Comparison of ENCODE assay signal across 10 cellular contexts in genomic region chr14:76917158-76917596, GRCh38.
A peak's percentile ranks its signal among the peaks of the same experiment; 100 is the strongest.
DNase-seq lines count a peak whose midpoint lies in the region; ATAC-seq and TF ChIP-seq lines count a peak whose summit lies in the region.
"Had no signal": no experiment of that assay in that cellular context is flagged by ENCODE, and none has a peak within 500 bp of the region (broad histone marks: within the 10 kb centered on the region; RNA-seq: fewer than 3 reads in every experiment).

No MANE protein-coding gene starts in this region.

- BruUV-seq in MCF 10A (replicated peaks; lab: Mats Ljungman, UMichigan): no TSS peak

- CTCF ChIA-PET in MCF 10A (lab: Yijun Ruan, JAX): interaction anchor here (0.6 to 13.5 kb wide), 37 partner anchors 13 to 290 kb away, joined by 3 to 496 read pairs (median 5); no protein-coding TSS in a partner anchor

- POLR2A ChIA-PET in MCF 10A (lab: Yijun Ruan, JAX): interaction anchor here (1.2 to 6.5 kb wide), 15 partner anchors 12 to 205 kb away, joined by 3 to 257 read pairs (median 25); partner anchors contain the start of genes CIPC and IRF2BPL

- peaks cover 36% of the 10 kb centered on the region for H3K4me1 Mint-ChIP-seq in MCF 10A (ENCODE audit: insufficient read depth, unreplicated experiment)
- H3K4me1 Mint-ChIP-seq in type B pancreatic cell (ENCODE audit: unreplicated experiment): peaks cover 74% of the 10 kb centered on the region

- peak; percentile 56 for TF ChIP-seq CTCF in MCF 10A (IDR thresholded peaks at IDR 0.05; ENCODE audit: unreplicated experiment)
- TF ChIP-seq CTCF in type B pancreatic cell (conservative IDR thresholded peaks at IDR 0.05): peak; percentile 80

- no peak for ATAC-seq in GM21786 (IDR thresholded peaks at IDR 0.05; ENCODE audit: unreplicated experiment)

- intact Hi-C loops in MCF 10A (cut with micrococcal nuclease): loop anchor here (1.0 kb wide), 3 partner anchors 41 to 177 kb away; no protein-coding TSS in a partner anchor

- H3K27me3 Mint-ChIP-seq in MCF 10A (ENCODE audit: insufficient read depth, unreplicated experiment): no peaks in the 10 kb centered on the region
- H3K27me3 Mint-ChIP-seq in type B pancreatic cell: no peaks in the 10 kb centered on the region
- H3K27me3 Mint-ChIP-seq: CD4-positive, CD25-positive, alpha-beta regulatory T cell; stimulated activated naive CD8-positive, alpha-beta T cell treated with anti-CD3 and anti-CD28 coated beads, Interleukin-15, Interleukin-2, amounts not matched to agents 100 ng/mL and 50 ng/mL, for 24 hours had no signal

- peaks cover 8% of the 10 kb centered on the region for H3K36me3 Mint-ChIP-seq in MCF 10A (ENCODE audit: insufficient read depth, unreplicated experiment)
- no peaks in the 10 kb centered on the region for H3K36me3 Mint-ChIP-seq in type B pancreatic cell
- H3K36me3 Mint-ChIP-seq: CD4-positive, CD25-positive, alpha-beta regulatory T cell had no signal

- no peaks in the 10 kb centered on the region for H3K9me3 Mint-ChIP-seq in MCF 10A (ENCODE audit: unreplicated experiment)
- no peaks in the 10 kb centered on the region for H3K9me3 Mint-ChIP-seq in type B pancreatic cell
- H3K9me3 Mint-ChIP-seq: CD4-positive, CD25-positive, alpha-beta regulatory T cell; stimulated activated naive CD8-positive, alpha-beta T cell treated with anti-CD3 and anti-CD28 coated beads, Interleukin-15, Interleukin-2, amounts not matched to agents 100 ng/mL and 50 ng/mL, for 24 hours had no signal

- H3K4me3 Mint-ChIP-seq in MCF 10A (ENCODE audit: unreplicated experiment): no peak overlapping the region
- H3K4me3 Mint-ChIP-seq in type B pancreatic cell: peak overlapping the region; percentile 34
- H3K4me3 Mint-ChIP-seq: CD4-positive, CD25-positive, alpha-beta regulatory T cell; stimulated activated naive CD8-positive, alpha-beta T cell treated with anti-CD3 and anti-CD28 coated beads, Interleukin-15, Interleukin-2, amounts not matched to agents 100 ng/mL and 50 ng/mL, for 24 hours had no signal

- DNase-seq in NCI-H82 (lab: John Stamatoyannopoulos, UW): peak; percentile 88
- DNase-seq in NCI-H82 treated with DMSO at 0.1 percent for 48 hours (lab: John Stamatoyannopoulos, UW; ENCODE audit: unreplicated experiment): no peak
- DNase-seq in NCI-H2227 (lab: John Stamatoyannopoulos, UW; ENCODE audit: unreplicated experiment): peak; percentile 85
- DNase-seq in MCF 10A (ENCODE audit: unreplicated experiment): peak; percentile 80
- peak; percentile 80 for DNase-seq in kidney tubule cell (ENCODE audit: low spot score)
- DNase-seq in type B pancreatic cell (ENCODE audit: extremely low spot score, unreplicated experiment): no peak
- no peak for DNase-seq in T-helper 2 cell
- DNase-seq: CD4-positive, CD25-positive, alpha-beta regulatory T cell had no signal

- peak overlapping the region; percentile 93 for H3K27ac Mint-ChIP-seq in MCF 10A (ENCODE audit: low read depth, unreplicated experiment)
- peak overlapping the region; percentile 98 for H3K27ac Mint-ChIP-seq in type B pancreatic cell
- H3K27ac Mint-ChIP-seq: stimulated activated naive CD8-positive, alpha-beta T cell treated with anti-CD3 and anti-CD28 coated beads, Interleukin-15, Interleukin-2, amounts not matched to agents 100 ng/mL and 50 ng/mL, for 24 hours had no signal

Comparison
In these comparisons a context has a peak if more than half of its experiments do, and no peak if none do; other contexts are left out.
1. DNase-seq: peak in NCI-H82 (single experiment), NCI-H2227 (single experiment), MCF 10A (single experiment) and kidney tubule cell (single experiment); none in NCI-H82 treated with DMSO at 0.1 percent for 48 hours (single experiment), type B pancreatic cell (single experiment) and T-helper 2 cell (0 of 5).